9 cellular contexts compared by ENCODE assay signal in the genomic region with DNA sequence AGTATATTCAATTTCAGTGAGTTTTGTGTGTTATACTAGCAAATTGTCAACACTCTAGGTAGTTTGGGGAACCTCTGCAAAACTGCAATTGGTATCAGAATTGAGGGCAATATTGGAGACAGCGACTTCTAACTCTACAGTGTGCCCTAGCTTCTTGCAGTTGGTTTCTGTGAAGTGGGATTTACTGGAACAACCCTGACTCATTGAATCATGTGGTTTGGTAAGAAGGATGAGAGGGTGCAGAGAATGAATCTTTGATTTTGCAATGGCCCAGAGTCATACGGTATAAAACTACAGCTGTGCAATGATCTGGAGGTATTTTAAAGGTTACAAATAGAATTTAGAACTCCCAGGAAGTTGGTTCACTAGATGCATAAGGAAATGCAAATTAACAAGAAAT.
DNase-seq lines count a peak whose midpoint lies in the region; ATAC-seq and TF ChIP-seq lines count a peak whose summit lies in the region.
"Had no signal": no experiment of that assay in that cellular context is flagged by ENCODE, and none has a peak within 500 bp of the region (broad histone marks: within the 10 kb centered on the region; RNA-seq: fewer than 3 reads in every experiment).

No MANE protein-coding gene starts in this region.

- H3K36me3 Mint-ChIP-seq in activated T-cell treated with anti-CD3 and anti-CD28 coated beads, Interleukin-2, amount 50 U/mL, for 4 hours (ENCODE audit: insufficient read depth), result peaks cover 1% of the 10 kb centered on the region
- peaks cover 0 to 3% of the 10 kb centered on the region in 2 donors for H3K36me3 Mint-ChIP-seq in CD14-positive monocyte

- H3K4me3 Mint-ChIP-seq in activated T-cell treated with anti-CD3 and anti-CD28 coated beads, Interleukin-2, amount 50 U/mL, for 4 hours, result peak overlapping the region; percentile 65
- peak overlapping the region in 1 of 2 donors; percentile 72 for H3K4me3 Mint-ChIP-seq in CD14-positive monocyte

- intact Hi-C loops in CD14-positive monocyte (cut with micrococcal nuclease), result no loop called here

- peaks cover 21% of the 10 kb centered on the region for H3K4me1 Mint-ChIP-seq in activated T-cell treated with anti-CD3 and anti-CD28 coated beads, Interleukin-2, amount 50 U/mL, for 4 hours (ENCODE audit: low read depth)
- peaks cover 44% of the 10 kb centered on the region for H3K4me1 Mint-ChIP-seq in CD14-positive monocyte

- peak overlapping the region in 1 of 7 donors; percentile 70 for H3K27ac Mint-ChIP-seq in CD14-positive monocyte

- no peaks in the 10 kb centered on the region for H3K27me3 Mint-ChIP-seq in activated T-cell treated with anti-CD3 and anti-CD28 coated beads, Interleukin-2, amount 50 U/mL, for 4 hours (ENCODE audit: low read depth)
- H3K27me3 Mint-ChIP-seq in CD14-positive monocyte (ENCODE audit: low read depth in 3 of 3), result no peaks in the 10 kb centered on the region

- H3K9me3 Mint-ChIP-seq in activated T-cell treated with anti-CD3 and anti-CD28 coated beads, Interleukin-2, amount 50 U/mL, for 4 hours, result no peaks in the 10 kb centered on the region
- peaks cover 0 to 3% (median 0%) of the 10 kb centered on the region in 7 donors for H3K9me3 Mint-ChIP-seq in CD14-positive monocyte

- peak overlapping the region; percentile 25 for H3K4me3 ChIP-seq in epithelial cell of proximal tubule (ENCODE audit: low read depth, low read length)

- TF ChIP-seq CTCF in epithelial cell of proximal tubule (conservative IDR thresholded peaks at IDR 0.05; ENCODE audit: low read depth, low read length), result no peak
- no peak for TF ChIP-seq CTCF in CD14-positive monocyte (IDR thresholded peaks at IDR 0.05)

- DNase-seq in activated T-cell treated with anti-CD3 and anti-CD28 coated beads, Interleukin-2, amount 50 U/mL, for 4 hours, result no peak
- no peak for DNase-seq in activated T-cell treated with anti-CD3 and anti-CD28 coated beads, Interleukin-2, amount 50 U/mL, for 48 hours
- peak; percentile 66 for DNase-seq in SIG-M5 treated with dmso at 0.1 percent for 504 hours (lab: John Stamatoyannopoulos, UW; ENCODE audit: unreplicated experiment)
- peak; percentile 80 for DNase-seq in epithelial cell of proximal tubule (ENCODE audit: low read depth)
- no peak for DNase-seq in stimulated activated naive CD8-positive, alpha-beta T cell treated with anti-CD3 and anti-CD28 coated beads, Interleukin-15, Interleukin-2, amounts not matched to agents 100 U/mL and 50 U/mL, for 24 hours
- DNase-seq in NCI-H2107 treated with DMSO at 0.1 percent for 48 hours (lab: John Stamatoyannopoulos, UW; ENCODE audit: unreplicated experiment), result no peak
- DNase-seq in CD14-positive monocyte (ENCODE audit: low spot score), result no peak
- no peak for DNase-seq in mucosa of gallbladder (ENCODE audit: low spot score)
- DNase-seq: head of caudate nucleus had no signal

- ATAC-seq in activated T-cell treated with anti-CD3 and anti-CD28 coated beads, Interleukin-2, amount 50 U/mL, for 4 hours, result peak; percentile 61 to 69
- peak; percentile 72 for ATAC-seq in stimulated activated naive CD8-positive, alpha-beta T cell treated with anti-CD3 and anti-CD28 coated beads, Interleukin-15, Interleukin-2, amounts not matched to agents 100 U/mL and 50 U/mL, for 24 hours

Comparison
In these comparisons a context has a peak if more than half of its experiments do, and no peak if none do; other contexts are left out.
1. DNase-seq: peak in SIG-M5 treated with dmso at 0.1 percent for 504 hours (single experiment) and epithelial cell of proximal tubule (single experiment); none in activated T-cell treated with anti-CD3 and anti-CD28 coated beads, Interleukin-2, amount 50 U/mL, for 4 hours (single experiment), activated T-cell treated with anti-CD3 and anti-CD28 coated beads, Interleukin-2, amount 50 U/mL, for 48 hours (0 of 2), stimulated activated naive CD8-positive, alpha-beta T cell treated with anti-CD3 and anti-CD28 coated beads, Interleukin-15, Interleukin-2, amounts not matched to agents 100 U/mL and 50 U/mL, for 24 hours (single experiment), NCI-H2107 treated with DMSO at 0.1 percent for 48 hours (single experiment), CD14-positive monocyte (single experiment) and mucosa of gallbladder (single experiment).